In genomic region chr6:11094411-11094851, GRCh38 we compare ENCODE assay signal across 8 cellular contexts. TPM values are rescaled to one million over a fixed set of nuclear protein-coding genes. Genes with fewer than 3 reads are reported as not detected.
DNase-seq lines count a peak whose midpoint lies in the region; ATAC-seq and TF ChIP-seq lines count a peak whose summit lies in the region.

No MANE protein-coding gene starts in this region.

- no peaks in the 10 kb centered on the region for H3K9me3 ChIP-seq in DOHH2 (ENCODE audit: control insufficient read depth, insufficient read depth, low read length)
- no peaks in the 10 kb centered on the region for H3K9me3 ChIP-seq in ascending aorta
- H3K9me3 ChIP-seq in iPS-18c (ENCODE audit: control insufficient read depth, insufficient read depth, low read length): no peaks in the 10 kb centered on the region
- no peaks in the 10 kb centered on the region for H3K9me3 ChIP-seq in skeletal muscle satellite cell (replicated peaks; ENCODE audit: low read length)

- H3K4me3 ChIP-seq in DOHH2 (ENCODE audit: low read length) (peak overlapping the region; percentile 96), ascending aorta (peak overlapping the region; percentile 95 to 99), iPS-18c (ENCODE audit: insufficient read depth, low read depth, low read length) (peak overlapping the region; percentile 93), skeletal muscle satellite cell (ENCODE audit: low read length) (peak overlapping the region; percentile 100)

- H3K36me3 ChIP-seq in DOHH2 (ENCODE audit: control insufficient read depth, low read length) (peaks cover 6% of the 10 kb centered on the region; the same call in 1 of the 2 replicates), ascending aorta (no peaks in the 10 kb centered on the region), skeletal muscle satellite cell (ENCODE audit: insufficient read depth, low read length) (no peaks in the 10 kb centered on the region)

- peak overlapping the region; percentile 99 for H3K9ac ChIP-seq in skeletal muscle satellite cell (ENCODE audit: low read depth, low read length)

- DNase-seq in RWPE1 (ENCODE audit: low spot score) (peak; percentile 54), ascending aorta (ENCODE audit: low spot score in 2 of 2) (peak in 1 of 2 donors; percentile 71), NCI-H2196 treated with DMSO at 0.1 percent for 48 hours (lab: John Stamatoyannopoulos, UW; ENCODE audit: unreplicated experiment) (no peak)

- POLR2A ChIA-PET in RWPE1 (lab: Yijun Ruan, JAX; ENCODE audit: low non-redundant PET): interaction anchor here (0.5 kb wide), 1 partner anchor 237 kb away, joined by 6 read pairs; no protein-coding TSS in a partner anchor

- no peaks in the 10 kb centered on the region for H3K9me2 ChIP-seq in DOHH2 (replicated peaks; ENCODE audit: control insufficient read depth, low read length)

- peaks cover 54% of the 10 kb centered on the region for H3K79me2 ChIP-seq in DOHH2 (ENCODE audit: control insufficient read depth, low read length)

- no peaks in the 10 kb centered on the region for H3F3A ChIP-seq in DOHH2 (ENCODE audit: control insufficient read depth, insufficient read depth)

- no peaks in the 10 kb centered on the region for H4K20me1 ChIP-seq in DOHH2 (ENCODE audit: control insufficient read depth, insufficient read depth, low read depth, low read length)

- intact Hi-C loops in ascending aorta (cut with DNase I): no loop called here

- TF ChIP-seq CTCF in DOHH2 (IDR thresholded peaks at IDR 0.05; ENCODE audit: low read depth, low read length, poor library complexity, severe bottlenecking): no peak
- TF ChIP-seq CTCF in RWPE1 (conservative IDR thresholded peaks at IDR 0.05; ENCODE audit: low read depth): no peak
- TF ChIP-seq CTCF in ascending aorta (IDR thresholded peaks at IDR 0.05): peak in 1 of 3 experiments; percentile 7

- H3K27me3 ChIP-seq in DOHH2 (ENCODE audit: control insufficient read depth, low read length) (no peaks in the 10 kb centered on the region), ascending aorta (no peaks in the 10 kb centered on the region), skeletal muscle satellite cell (ENCODE audit: control insufficient read depth, insufficient read depth, low read length) (no peaks in the 10 kb centered on the region)

- H3K27ac ChIP-seq in DOHH2 (ENCODE audit: low read depth, low read length) (peak overlapping the region; percentile 58), RWPE1 (peak overlapping the region; percentile 87), ascending aorta (peak overlapping the region; percentile 98)

- peak overlapping the region; percentile 89 for H3K4me2 ChIP-seq in DOHH2 (ENCODE audit: low read length)
- peak overlapping the region; percentile 89 for H3K4me2 ChIP-seq in skeletal muscle satellite cell (ENCODE audit: low read length)

- CTCF ChIA-PET in RWPE1 (lab: Yijun Ruan, JAX): no interaction called here

- H3K4me1 ChIP-seq in DOHH2 (ENCODE audit: control insufficient read depth, low read length) (peaks cover 31% of the 10 kb centered on the region), ascending aorta (no peaks in the 10 kb centered on the region), skeletal muscle satellite cell (ENCODE audit: control insufficient read depth, insufficient read depth, low read length) (peaks cover 18% of the 10 kb centered on the region)

- ATAC-seq in GM19438 (IDR thresholded peaks at IDR 0.05; ENCODE audit: low read depth, unreplicated experiment) (peak; percentile 37), HG03469 (IDR thresholded peaks at IDR 0.05; ENCODE audit: unreplicated experiment) (peak; percentile 27)

RNA-seq across cellular contexts. Expression of gene SMIM13, which starts 0.8 kb away (rescaled TPM):
- 2.3 TPM for total RNA-seq in ascending aorta
- 5.2 and 6.1 TPM in 2 replicates for total RNA-seq in skeletal muscle satellite cell (2012; rRNA removed)

RNA-seq across cellular contexts. Expression of gene ERVFRD-1, which starts 17.1 kb away (rescaled TPM):
- total RNA-seq in ascending aorta: not detected
- total RNA-seq in skeletal muscle satellite cell (2012; rRNA removed): not detected in 2 replicates

RNA-seq across cellular contexts. Expression of gene ELOVL2, which starts 50.3 kb away (rescaled TPM):
- total RNA-seq in ascending aorta: 0.11 TPM
- total RNA-seq in skeletal muscle satellite cell (2012; rRNA removed): 0.44 and 0.76 TPM in 2 replicates
